In genomic region chr16:3003582-3004270, GRCh38 we compare ENCODE assay signal across 9 cellular contexts. TPM values are rescaled to one million over a fixed set of nuclear protein-coding genes. Genes with fewer than 3 reads are reported as not detected.
DNase-seq lines count a peak whose midpoint lies in the region; ATAC-seq, FAIRE-seq and TF ChIP-seq lines count a peak whose summit lies in the region.
"Had no signal": no experiment of that assay in that cellular context is flagged by ENCODE, and none has a peak within 500 bp of the region (broad histone marks: within the 10 kb centered on the region; RNA-seq: fewer than 3 reads in every experiment).

No MANE protein-coding gene starts in this region.

- H3K9ac ChIP-seq in BLaER1: no peak overlapping the region

- H3K4me3 ChIP-seq in BLaER1 (peak overlapping the region; percentile 65), bronchial epithelial cell (ENCODE audit: low read depth, low read length) (peak overlapping the region; percentile 47), kidney epithelial cell (ENCODE audit: low read depth, low read length) (peak overlapping the region; percentile 7)

- TF ChIP-seq CTCF in activated B cell treated with CpG ODN at 0.5 μM for 24 hours (IDR thresholded peaks at IDR 0.05) (no peak), bronchial epithelial cell (IDR thresholded peaks at IDR 0.05; ENCODE audit: insufficient read depth, low read length, severe bottlenecking) (peak; percentile 68), kidney epithelial cell (IDR thresholded peaks at IDR 0.05; ENCODE audit: insufficient read depth, low read length, poor library complexity, severe bottlenecking) (peak; percentile 57)

- CTCF ChIA-PET in activated B cell treated with CpG ODN at 0.5 μM for 24 hours (lab: Charles Lee): interaction anchor here (0.6 to 2.7 kb wide), 17 partner anchors 9 to 879 kb away, joined by 3 to 62 read pairs (median 6); partner anchors contain the start of genes FLYWCH2, HCFC1R1, THOC6 and TNFRSF12A

- intact Hi-C loops in activated B cell treated with CpG ODN at 0.5 μM for 24 hours (cut with micrococcal nuclease): loop anchor here (1.0 kb wide), 5 partner anchors 17 to 163 kb away; partner anchors contain the start of genes THOC6 and TNFRSF12A

- H3K4me1 ChIP-seq in BLaER1: peaks cover 25% of the 10 kb centered on the region

- peak; percentile 94 to 99 for DNase-seq in NCI-H446 (lab: John Stamatoyannopoulos, UW)
- peak; percentile 87 for DNase-seq in activated B cell treated with CpG ODN at 0.5 μM for 24 hours
- DNase-seq in bronchial epithelial cell (ENCODE audit: low read depth): peak; percentile 97
- DNase-seq in kidney epithelial cell (ENCODE audit: low read depth): peak; percentile 94
- peak; percentile 99 for DNase-seq in stimulated activated CD4-positive, alpha-beta T cell treated with anti-CD3 and anti-CD28 coated beads, Interleukin-1b, Interleukin-23, amount 100 ng/mL, for 48 hours

- H3K9me3 Mint-ChIP-seq in activated B cell treated with CpG ODN at 0.5 μM for 24 hours: no peaks in the 10 kb centered on the region

- H3K27me3 ChIP-seq in BLaER1: peaks cover 93% of the 10 kb centered on the region
- no peaks in the 10 kb centered on the region for H3K27me3 ChIP-seq in bronchial epithelial cell (ENCODE audit: control insufficient read depth, insufficient read depth, low read length)
- peaks cover 4% of the 10 kb centered on the region for H3K27me3 ChIP-seq in kidney epithelial cell (ENCODE audit: control insufficient read depth, insufficient read depth, low read length)

- H3K27ac ChIP-seq in BLaER1: no peak overlapping the region

- peaks cover 28% of the 10 kb centered on the region for H3K4me1 Mint-ChIP-seq in activated B cell treated with CpG ODN at 0.5 μM for 24 hours

- H3K36me3 ChIP-seq in BLaER1 (no peaks in the 10 kb centered on the region), bronchial epithelial cell (ENCODE audit: control insufficient read depth, insufficient read depth, low read length) (peaks cover 2% of the 10 kb centered on the region), kidney epithelial cell (ENCODE audit: control insufficient read depth, insufficient read depth, low read length) (no peaks in the 10 kb centered on the region)

- H4K20me1 ChIP-seq in BLaER1: 0 out of 2 replicates have a peak, but pooled peaks cover 3% of the 10 kb centered on the region

- H3K4me3 Mint-ChIP-seq in activated B cell treated with CpG ODN at 0.5 μM for 24 hours: peak overlapping the region; percentile 67

- H3K27ac Mint-ChIP-seq in activated B cell treated with CpG ODN at 0.5 μM for 24 hours: peak overlapping the region; percentile 53

- peak; percentile 94 for ATAC-seq in GM19324 (IDR thresholded peaks at IDR 0.05; ENCODE audit: low FRiP score, unreplicated experiment)
- ATAC-seq in HG03432 (IDR thresholded peaks at IDR 0.05; ENCODE audit: unreplicated experiment): peak; percentile 91
- peak; percentile 98 for ATAC-seq in activated B cell treated with CpG ODN at 0.5 μM for 24 hours (ENCODE audit: low read depth)

- FAIRE-seq in bronchial epithelial cell (lab: Jason Lieb, UNC): no peak

- H3K36me3 Mint-ChIP-seq in activated B cell treated with CpG ODN at 0.5 μM for 24 hours (ENCODE audit: low read depth): no peaks in the 10 kb centered on the region

- POLR2A ChIA-PET in activated B cell treated with CpG ODN at 0.5 μM for 24 hours (lab: Charles Lee): interaction anchor here (0.5 to 5.4 kb wide), 11 partner anchors 16 to 191 kb away, joined by 3 to 40 read pairs (median 4); partner anchors contain the start of genes HCFC1R1, PKMYT1, THOC6 and TNFRSF12A

- H3K4me2 ChIP-seq in BLaER1: peak overlapping the region; percentile 88

- H3K9me3 ChIP-seq in BLaER1: no peaks in the 10 kb centered on the region

- peaks cover 11% of the 10 kb centered on the region for H3K27me3 Mint-ChIP-seq in activated B cell treated with CpG ODN at 0.5 μM for 24 hours

RNA-seq across cellular contexts. Expression of gene CLDN9, which starts 9.0 kb away (rescaled TPM):
- total RNA-seq in activated B cell treated with CpG ODN at 0.5 μM for 24 hours (not detected in 2 replicates), bronchial epithelial cell (under 0.01 and 0.13 TPM in 2 replicates), kidney epithelial cell (1.0 and 3.1 TPM in 2 replicates)

RNA-seq across cellular contexts. Expression of gene CLDN6, which starts 14.3 kb away (rescaled TPM):
- total RNA-seq in activated B cell treated with CpG ODN at 0.5 μM for 24 hours (not detected in 2 replicates), bronchial epithelial cell (not detected in 2 replicates), kidney epithelial cell (319 and 359 TPM in 2 replicates)
- total RNA-seq: T-helper 1 cell treated with Interleukin-12 subunit alpha and Interleukin-12 subunit beta and Interleukin-4 antibody, amounts not matched to agents 30 ng/mL and 1 ng/mL, for 36 hours had no signal

RNA-seq across cellular contexts. Expression of gene TNFRSF12A, which starts 16.4 kb away (rescaled TPM):
- total RNA-seq in activated B cell treated with CpG ODN at 0.5 μM for 24 hours: 0.47 and 1.0 TPM in 2 replicates
- 440 and 686 TPM in 2 replicates for total RNA-seq in bronchial epithelial cell
- total RNA-seq in kidney epithelial cell: 572 and 754 TPM in 2 replicates

RNA-seq across cellular contexts. Expression of gene HCFC1R1, which starts 20.0 kb away (rescaled TPM):
- total RNA-seq in activated B cell treated with CpG ODN at 0.5 μM for 24 hours (17.7 and 20.4 TPM in 2 replicates), bronchial epithelial cell (1.1 and 5.6 TPM in 2 replicates), kidney epithelial cell (10.2 and 18.4 TPM in 2 replicates)

RNA-seq across cellular contexts. Expression of gene THOC6, which starts 20.1 kb away (rescaled TPM):
- total RNA-seq in activated B cell treated with CpG ODN at 0.5 μM for 24 hours (45.8 and 47.1 TPM in 2 replicates), bronchial epithelial cell (23.7 and 28.4 TPM in 2 replicates), kidney epithelial cell (12.2 and 17.0 TPM in 2 replicates)

Comparison
In these comparisons a context has a peak if more than half of its experiments do, and no peak if none do; other contexts are left out.
1. H3K4me3 ChIP-seq: peak in every context shown above with its lines; median percentile 65 in BLaER1; 47 in bronchial epithelial cell; 7 in kidney epithelial cell.
2. RNA of gene CLDN6, which starts 14.3 kb away (total RNA-seq): 319 to 359 TPM in kidney epithelial cell; not detected in activated B cell treated with CpG ODN at 0.5 μM for 24 hours and not detected in bronchial epithelial cell; every median in the first group is over 100 times any median in the second.
3. RNA of gene TNFRSF12A, which starts 16.4 kb away (total RNA-seq): 440 to 686 TPM in bronchial epithelial cell and 572 to 754 TPM in kidney epithelial cell; 0.47 to 1.0 TPM in activated B cell treated with CpG ODN at 0.5 μM for 24 hours; every median in the first group is over 100 times any median in the second.
4. Peak in every context shown above with its lines, with median percentiles within 50 percentile points of each other: ATAC-seq and DNase-seq.